ENCODE assay signal across 1 cellular context in the genomic region with DNA sequence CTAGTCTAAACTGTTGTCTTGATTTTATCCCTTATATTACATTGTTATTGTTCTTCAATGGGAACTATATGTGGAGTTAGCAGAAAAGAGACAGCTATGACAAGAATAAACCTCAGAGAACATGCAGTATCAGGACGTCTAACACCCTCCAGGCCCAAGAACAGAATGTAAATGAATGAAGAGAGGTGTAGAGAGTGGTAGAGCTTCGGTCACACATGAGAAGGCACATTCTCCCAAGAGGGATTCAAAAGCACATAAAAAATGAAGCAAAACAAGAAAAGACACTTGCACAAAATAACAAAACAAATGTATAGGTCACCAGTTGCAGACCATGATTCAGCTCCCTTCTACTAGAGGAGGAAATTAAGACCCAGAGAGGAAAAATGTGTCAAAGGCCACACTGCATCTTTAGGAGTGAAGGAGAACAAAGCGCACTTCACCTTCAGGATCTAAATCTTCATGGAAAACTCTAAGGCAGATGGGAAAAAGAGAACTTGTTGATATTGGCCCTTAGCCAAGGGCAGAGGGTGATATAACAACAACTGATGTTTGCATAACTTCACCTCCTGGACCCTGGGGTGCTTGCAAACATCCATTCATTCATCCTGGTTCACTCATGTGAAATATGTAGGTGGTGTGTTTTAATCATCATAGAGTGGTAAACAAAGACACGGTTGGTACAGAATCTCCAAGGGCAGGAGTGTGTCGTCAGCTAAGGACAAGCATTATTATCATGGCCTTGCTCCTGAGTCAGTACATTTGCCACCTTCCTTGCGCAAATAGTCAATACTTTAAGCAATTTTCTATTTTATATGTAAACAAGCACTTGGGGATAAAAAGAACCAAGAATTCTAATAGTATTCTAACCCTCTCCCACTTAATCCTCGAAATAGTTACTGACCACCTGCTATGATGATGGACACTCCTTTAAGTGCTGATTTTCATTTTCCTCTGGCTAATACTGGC.
TF ChIP-seq lines count a peak whose summit lies in the region.

No MANE protein-coding gene starts in this region.

TF ChIP-seq in HEK293, 187 proteins besides CTCF, POLR2A, EP300 and RAD21 (continued from another document):
- TF ChIP-seq OVOL3 (tag by site-specific recombination; IDR thresholded peaks at IDR 0.05) (no peak), SCRT1 (tag by site-specific recombination; IDR thresholded peaks at IDR 0.05; ENCODE audit: borderline replicate concordance) (no peak), WT1 (tag by site-specific recombination; IDR thresholded peaks at IDR 0.05) (peak; percentile 52; the same call in 1 of the 2 replicates), KLF7 (tag by site-specific recombination; IDR thresholded peaks at IDR 0.05; ENCODE audit: borderline replicate concordance) (no peak), ZNF223 (tag by site-specific recombination; IDR thresholded peaks at IDR 0.05) (no peak), ZNF366 (tag by site-specific recombination; conservative IDR thresholded peaks at IDR 0.05) (0 out of 2 replicates have a peak, but pooled peaks have one; percentile 32), ZNF510 (tag by site-specific recombination; IDR thresholded peaks at IDR 0.05; ENCODE audit: insufficient replicate concordance) (no peak), ZNF24 (tag by site-specific recombination; IDR thresholded peaks at IDR 0.05) (peak; percentile 59; the same call in 1 of the 2 replicates), ZNF335 (tag by site-specific recombination; conservative IDR thresholded peaks at IDR 0.05) (peak; percentile 26; the same call in 1 of the 2 replicates), TRIM28 (IDR thresholded peaks at IDR 0.05; ENCODE audit: borderline replicate concordance, low read length) (peak; percentile 55; the same call in 1 of the 2 replicates), FEZF1 (tag by site-specific recombination; IDR thresholded peaks at IDR 0.05) (peak; percentile 64), ZNF629 (tag by site-specific recombination; IDR thresholded peaks at IDR 0.05) (0 out of 2 replicates have a peak, but pooled peaks have one; percentile 43), ZNF664 (tag by site-specific recombination; IDR thresholded peaks at IDR 0.05) (no peak)
- TF ChIP-seq, protein P1, sequence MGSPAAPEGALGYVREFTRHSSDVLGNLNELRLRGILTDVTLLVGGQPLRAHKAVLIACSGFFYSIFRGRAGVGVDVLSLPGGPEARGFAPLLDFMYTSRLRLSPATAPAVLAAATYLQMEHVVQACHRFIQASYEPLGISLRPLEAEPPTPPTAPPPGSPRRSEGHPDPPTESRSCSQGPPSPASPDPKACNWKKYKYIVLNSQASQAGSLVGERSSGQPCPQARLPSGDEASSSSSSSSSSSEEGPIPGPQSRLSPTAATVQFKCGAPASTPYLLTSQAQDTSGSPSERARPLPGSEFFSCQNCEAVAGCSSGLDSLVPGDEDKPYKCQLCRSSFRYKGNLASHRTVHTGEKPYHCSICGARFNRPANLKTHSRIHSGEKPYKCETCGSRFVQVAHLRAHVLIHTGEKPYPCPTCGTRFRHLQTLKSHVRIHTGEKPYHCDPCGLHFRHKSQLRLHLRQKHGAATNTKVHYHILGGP (tag by site-specific recombination; IDR thresholded peaks at IDR 0.05) = 0 out of 2 replicates have a peak, but pooled peaks have one; percentile 45
- TF ChIP-seq, protein P2, sequence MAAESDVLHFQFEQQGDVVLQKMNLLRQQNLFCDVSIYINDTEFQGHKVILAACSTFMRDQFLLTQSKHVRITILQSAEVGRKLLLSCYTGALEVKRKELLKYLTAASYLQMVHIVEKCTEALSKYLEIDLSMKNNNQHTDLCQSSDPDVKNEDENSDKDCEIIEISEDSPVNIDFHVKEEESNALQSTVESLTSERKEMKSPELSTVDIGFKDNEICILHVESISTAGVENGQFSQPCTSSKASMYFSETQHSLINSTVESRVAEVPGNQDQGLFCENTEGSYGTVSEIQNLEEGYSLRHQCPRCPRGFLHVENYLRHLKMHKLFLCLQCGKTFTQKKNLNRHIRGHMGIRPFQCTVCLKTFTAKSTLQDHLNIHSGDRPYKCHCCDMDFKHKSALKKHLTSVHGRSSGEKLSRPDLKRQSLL (tag by site-specific recombination; IDR thresholded peaks at IDR 0.05) = no peak
- TF ChIP-seq, protein P3, sequence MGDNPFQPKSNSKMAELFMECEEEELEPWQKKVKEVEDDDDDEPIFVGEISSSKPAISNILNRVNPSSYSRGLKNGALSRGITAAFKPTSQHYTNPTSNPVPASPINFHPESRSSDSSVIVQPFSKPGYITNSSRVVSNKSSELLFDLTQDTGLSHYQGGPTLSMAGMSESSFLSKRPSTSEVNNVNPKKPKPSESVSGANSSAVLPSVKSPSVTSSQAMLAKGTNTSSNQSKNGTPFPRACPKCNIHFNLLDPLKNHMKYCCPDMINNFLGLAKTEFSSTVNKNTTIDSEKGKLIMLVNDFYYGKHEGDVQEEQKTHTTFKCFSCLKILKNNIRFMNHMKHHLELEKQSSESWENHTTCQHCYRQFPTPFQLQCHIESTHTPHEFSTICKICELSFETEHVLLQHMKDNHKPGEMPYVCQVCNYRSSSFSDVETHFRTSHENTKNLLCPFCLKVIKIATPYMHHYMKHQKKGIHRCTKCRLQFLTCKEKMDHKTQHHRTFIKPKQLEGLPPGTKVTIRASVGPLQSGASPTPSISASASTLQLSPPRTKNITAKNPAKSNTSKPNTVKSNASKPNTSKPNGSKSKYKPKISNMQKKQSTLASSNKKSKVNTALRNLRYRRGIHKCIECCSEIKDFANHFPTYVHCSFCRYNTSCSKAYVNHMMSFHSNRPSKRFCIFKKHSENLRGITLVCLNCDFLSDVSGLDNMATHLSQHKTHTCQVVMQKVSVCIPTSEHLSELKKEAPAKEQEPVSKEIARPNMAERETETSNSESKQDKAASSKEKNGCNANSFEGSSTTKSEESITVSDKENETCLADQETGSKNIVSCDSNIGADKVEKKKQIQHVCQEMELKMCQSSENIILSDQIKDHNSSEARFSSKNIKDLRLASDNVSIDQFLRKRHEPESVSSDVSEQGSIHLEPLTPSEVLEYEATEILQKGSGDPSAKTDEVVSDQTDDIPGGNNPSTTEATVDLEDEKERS (tag by site-specific recombination; IDR thresholded peaks at IDR 0.05) = no peak
- TF ChIP-seq, protein P4, sequence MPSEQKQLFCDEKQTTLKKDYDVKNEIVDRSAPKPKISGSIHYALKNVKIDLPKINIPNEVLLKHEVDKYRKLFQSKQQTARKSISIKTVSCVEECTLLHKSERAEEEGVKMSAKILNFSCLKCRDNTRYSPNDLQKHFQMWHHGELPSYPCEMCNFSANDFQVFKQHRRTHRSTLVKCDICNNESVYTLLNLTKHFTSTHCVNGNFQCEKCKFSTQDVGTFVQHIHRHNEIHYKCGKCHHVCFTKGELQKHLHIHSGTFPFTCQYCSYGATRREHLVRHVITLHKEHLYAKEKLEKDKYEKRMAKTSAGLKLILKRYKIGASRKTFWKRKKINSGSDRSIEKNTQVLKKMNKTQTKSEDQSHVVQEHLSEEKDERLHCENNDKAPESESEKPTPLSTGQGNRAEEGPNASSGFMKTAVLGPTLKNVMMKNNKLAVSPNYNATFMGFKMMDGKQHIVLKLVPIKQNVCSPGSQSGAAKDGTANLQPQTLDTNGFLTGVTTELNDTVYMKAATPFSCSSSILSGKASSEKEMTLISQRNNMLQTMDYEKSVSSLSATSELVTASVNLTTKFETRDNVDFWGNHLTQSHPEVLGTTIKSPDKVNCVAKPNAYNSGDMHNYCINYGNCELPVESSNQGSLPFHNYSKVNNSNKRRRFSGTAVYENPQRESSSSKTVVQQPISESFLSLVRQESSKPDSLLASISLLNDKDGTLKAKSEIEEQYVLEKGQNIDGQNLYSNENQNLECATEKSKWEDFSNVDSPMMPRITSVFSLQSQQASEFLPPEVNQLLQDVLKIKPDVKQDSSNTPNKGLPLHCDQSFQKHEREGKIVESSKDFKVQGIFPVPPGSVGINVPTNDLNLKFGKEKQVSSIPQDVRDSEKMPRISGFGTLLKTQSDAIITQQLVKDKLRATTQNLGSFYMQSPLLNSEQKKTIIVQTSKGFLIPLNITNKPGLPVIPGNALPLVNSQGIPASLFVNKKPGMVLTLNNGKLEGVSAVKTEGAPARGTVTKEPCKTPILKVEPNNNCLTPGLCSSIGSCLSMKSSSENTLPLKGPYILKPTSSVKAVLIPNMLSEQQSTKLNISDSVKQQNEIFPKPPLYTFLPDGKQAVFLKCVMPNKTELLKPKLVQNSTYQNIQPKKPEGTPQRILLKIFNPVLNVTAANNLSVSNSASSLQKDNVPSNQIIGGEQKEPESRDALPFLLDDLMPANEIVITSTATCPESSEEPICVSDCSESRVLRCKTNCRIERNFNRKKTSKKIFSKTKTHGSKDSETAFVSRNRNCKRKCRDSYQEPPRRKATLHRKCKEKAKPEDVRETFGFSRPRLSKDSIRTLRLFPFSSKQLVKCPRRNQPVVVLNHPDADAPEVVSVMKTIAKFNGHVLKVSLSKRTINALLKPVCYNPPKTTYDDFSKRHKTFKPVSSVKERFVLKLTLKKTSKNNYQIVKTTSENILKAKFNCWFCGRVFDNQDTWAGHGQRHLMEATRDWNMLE (tag by site-specific recombination; conservative IDR thresholded peaks at IDR 0.05; ENCODE audit: low read depth) = 0 out of 2 replicates have a peak, but pooled peaks have one; percentile 15
